17 cellular contexts compared by ENCODE assay signal in genomic region chr19:3537101-3537437, GRCh38. TPM values are rescaled to one million over a fixed set of nuclear protein-coding genes. Genes with fewer than 3 reads are reported as not detected.
A peak's percentile ranks its signal among the peaks of the same experiment; 100 is the strongest.
DNase-seq lines count a peak whose midpoint lies in the region; ATAC-seq and TF ChIP-seq lines count a peak whose summit lies in the region.
"Had no signal": no experiment of that assay in that cellular context is flagged by ENCODE, and none has a peak within 500 bp of the region (broad histone marks: within the 10 kb centered on the region; RNA-seq: fewer than 3 reads in every experiment).

No MANE protein-coding gene starts in this region.

- H4K20me1 ChIP-seq in DND-41 (ENCODE audit: insufficient read depth, low read length) (peaks cover 41% of the 10 kb centered on the region), SK-N-SH (ENCODE audit: insufficient read depth) (peaks cover 9% of the 10 kb centered on the region)

- intact Hi-C loops in lower lobe of right lung (cut with DNase I): no loop called here

- ATAC-seq in DND-41 (ENCODE audit: insufficient read depth, low read depth): peak; percentile 12; the same call in 1 of the 3 replicates
- ATAC-seq in stimulated activated effector memory CD8-positive, alpha-beta T cell treated with anti-CD3 and anti-CD28 coated beads, Interleukin-12 subunit alpha, Interleukin-12 subunit beta, amount 100 ng/mL, for 72 hours: no peak
- no peak for ATAC-seq in lower lobe of right lung

- H3K36me3 ChIP-seq in DND-41 (ENCODE audit: insufficient read depth, low read length): peaks cover 68% of the 10 kb centered on the region
- peaks cover 0 to 35% of the 10 kb centered on the region in 2 experiments for H3K36me3 ChIP-seq in SK-N-SH (replicated peaks in 1 of 2; ENCODE audit: control insufficient read depth in 1 of 2, insufficient read depth in 2 of 2, low read length in 1 of 2)
- peaks cover 19% of the 10 kb centered on the region for H3K36me3 ChIP-seq in cardiac muscle cell
- peaks cover 48% of the 10 kb centered on the region for H3K36me3 ChIP-seq in lower lobe of right lung

- H3K27me3 ChIP-seq in DND-41 (ENCODE audit: insufficient read depth, low read length, poor library complexity): no peaks in the 10 kb centered on the region
- H3K27me3 ChIP-seq in SK-N-SH (ENCODE audit: insufficient read depth): no peaks in the 10 kb centered on the region
- no peaks in the 10 kb centered on the region for H3K27me3 ChIP-seq in cardiac muscle cell
- no peaks in the 10 kb centered on the region for H3K27me3 ChIP-seq in lower lobe of right lung (ENCODE audit: low read depth)
- H3K27me3 ChIP-seq: SJCRH30 had no signal

- peaks cover 8% of the 10 kb centered on the region for H3K4me1 Mint-ChIP-seq in stimulated activated effector memory CD8-positive, alpha-beta T cell treated with anti-CD3 and anti-CD28 coated beads, Interleukin-12 subunit alpha, Interleukin-12 subunit beta, amount 100 ng/mL, for 72 hours

- TF ChIP-seq CTCF in DND-41 (IDR thresholded peaks at IDR 0.05; ENCODE audit: borderline replicate concordance, extremely low read depth, low read length, poor library complexity, severe bottlenecking) (no peak), SK-N-SH (IDR thresholded peaks at IDR 0.05) (no peak), cardiac muscle cell (IDR thresholded peaks at IDR 0.05; ENCODE audit: low read depth, low read length) (no peak), lower lobe of right lung (IDR thresholded peaks at IDR 0.05) (no peak)

- H2AFZ ChIP-seq in DND-41 (ENCODE audit: low read depth, low read length): no peak overlapping the region
- no peak overlapping the region for H2AFZ ChIP-seq in SK-N-SH (ENCODE audit: low read depth)

- H3K4me1 ChIP-seq in DND-41 (ENCODE audit: insufficient read depth, low read length): no peaks in the 10 kb centered on the region
- no peaks in the 10 kb centered on the region; a peak in 1 of 4 replicates for H3K4me1 ChIP-seq in SK-N-SH (ENCODE audit: control insufficient read depth in 1 of 2, insufficient read depth in 2 of 2, low read depth in 1 of 2, low read length in 1 of 2)
- H3K4me1 ChIP-seq in cardiac muscle cell (ENCODE audit: low read depth): no peaks in the 10 kb centered on the region
- no peaks in the 10 kb centered on the region for H3K4me1 ChIP-seq in lower lobe of right lung
- H3K4me1 ChIP-seq: SJCRH30 had no signal

- H3K9me2 ChIP-seq in SK-N-SH: no peaks in the 10 kb centered on the region

- POLR2A ChIA-PET in SK-N-SH (lab: Yijun Ruan, JAX): interaction anchor here (0.5 to 1.5 kb wide), 3 partner anchors 8 to 58 kb away, joined by 3 to 6 read pairs (median 3); no protein-coding TSS in a partner anchor

- H3K4me3 ChIP-seq in DND-41 (ENCODE audit: low read depth in 1 of 2, low read length in 2 of 2) (no peak overlapping the region), SK-N-SH (ENCODE audit: low read depth in 2 of 2, low read length in 1 of 2) (no peak overlapping the region), cardiac muscle cell (no peak overlapping the region), lower lobe of right lung (no peak overlapping the region)
- H3K4me3 ChIP-seq: SJCRH30 had no signal

- TF ChIP-seq RAD21 in SK-N-SH (IDR thresholded peaks at IDR 0.05; ENCODE audit: low read length): no peak

- H3K27ac ChIP-seq in DND-41 (ENCODE audit: low read length) (no peak overlapping the region), SK-N-SH (ENCODE audit: low read depth in 2 of 2, low read length in 1 of 2) (no peak overlapping the region), cardiac muscle cell (peak overlapping the region; percentile 48), lower lobe of right lung (no peak overlapping the region)
- H3K27ac ChIP-seq: SJCRH30 had no signal

- peaks cover 9% of the 10 kb centered on the region for H3F3A ChIP-seq in SK-N-SH (replicated peaks; ENCODE audit: insufficient read depth)

- peaks cover 72% of the 10 kb centered on the region for H3K36me3 Mint-ChIP-seq in stimulated activated effector memory CD8-positive, alpha-beta T cell treated with anti-CD3 and anti-CD28 coated beads, Interleukin-12 subunit alpha, Interleukin-12 subunit beta, amount 100 ng/mL, for 72 hours

- no peak for TF ChIP-seq EP300 in SK-N-SH (IDR thresholded peaks at IDR 0.05; ENCODE audit: borderline replicate concordance in 1 of 2, low read depth in 1 of 2, low read length in 1 of 2)

- no peaks in the 10 kb centered on the region for H3K9me3 ChIP-seq in DND-41 (ENCODE audit: insufficient read depth, low read length, severe bottlenecking)
- H3K9me3 ChIP-seq in SK-N-SH: no peaks in the 10 kb centered on the region
- no peaks in the 10 kb centered on the region for H3K9me3 ChIP-seq in cardiac muscle cell (ENCODE audit: low read depth)
- no peaks in the 10 kb centered on the region for H3K9me3 ChIP-seq in lower lobe of right lung
- H3K9me3 ChIP-seq: SJCRH30 had no signal

- H3K4me3 Mint-ChIP-seq in stimulated activated effector memory CD8-positive, alpha-beta T cell treated with anti-CD3 and anti-CD28 coated beads, Interleukin-12 subunit alpha, Interleukin-12 subunit beta, amount 100 ng/mL, for 72 hours: no peak overlapping the region
- H3K4me3 Mint-ChIP-seq: T-helper 2 cell treated with Interferon-gamma antibody and Interleukin-4, amounts not matched to agents 5 μg/mL and 100 μg/mL, for 36 hours had no signal

- H3K9me3 Mint-ChIP-seq in stimulated activated effector memory CD8-positive, alpha-beta T cell treated with anti-CD3 and anti-CD28 coated beads, Interleukin-12 subunit alpha, Interleukin-12 subunit beta, amount 100 ng/mL, for 72 hours: no peaks in the 10 kb centered on the region
- H3K9me3 Mint-ChIP-seq: T-helper 2 cell treated with Interferon-gamma antibody and Interleukin-4, amounts not matched to agents 5 μg/mL and 100 μg/mL, for 36 hours had no signal

- H3K27ac Mint-ChIP-seq in stimulated activated effector memory CD8-positive, alpha-beta T cell treated with anti-CD3 and anti-CD28 coated beads, Interleukin-12 subunit alpha, Interleukin-12 subunit beta, amount 100 ng/mL, for 72 hours: peak overlapping the region; percentile 78

- no peak overlapping the region for H3K4me2 ChIP-seq in DND-41 (ENCODE audit: insufficient read depth, low read length)
- H3K4me2 ChIP-seq in SK-N-SH: no peak overlapping the region

- CTCF ChIA-PET in SK-N-SH (lab: Yijun Ruan, JAX): interaction anchor here (1.0 to 2.4 kb wide), 5 partner anchors 9 to 37 kb away, joined by 3 to 16 read pairs (median 3); no protein-coding TSS in a partner anchor

- no peaks in the 10 kb centered on the region for H3K79me2 ChIP-seq in DND-41 (ENCODE audit: insufficient read depth, low read length)
- H3K79me2 ChIP-seq in SK-N-SH (ENCODE audit: insufficient read depth): no peaks in the 10 kb centered on the region

- H3K9ac ChIP-seq in DND-41 (ENCODE audit: low read depth, low read length) (no peak overlapping the region), SK-N-SH (no peak overlapping the region)

- 83% methylated on average over 9 of the region's 13 CpGs for WGBS in SK-N-SH (ENCODE audit: low lambda C conversion rate)

- no peak for DNase-seq in DND-41
- DNase-seq in SK-N-SH: no peak
- DNase-seq in cardiac muscle cell (ENCODE audit: low read depth in 1 of 2, low spot score in 1 of 2): no peak
- no peak for DNase-seq in stimulated activated effector memory CD8-positive, alpha-beta T cell treated with anti-CD3 and anti-CD28 coated beads, Interleukin-12 subunit alpha, Interleukin-12 subunit beta, amount 100 ng/mL, for 72 hours (ENCODE audit: low spot score in 2 of 2)
- no peak for DNase-seq in T-helper 2 cell
- no peak for DNase-seq in lower lobe of right lung
- DNase-seq in stimulated activated CD4-positive, alpha-beta T cell treated with anti-CD3 and anti-CD28 coated beads, Interleukin-2, amount 100 ng/mL, for 48 hours: no peak
- DNase-seq in NCI-H2081 (lab: John Stamatoyannopoulos, UW): no peak
- DNase-seq: activated gamma-delta T cell, AML-193, Kasumi-1, NCI-H1105, NCI-H2107, NCI-H526, SJCRH30 had no signal

TF ChIP-seq in SK-N-SH, 30 proteins besides CTCF, POLR2A, EP300 and RAD21:
- no peak for TF ChIP-seq FOXM1 (IDR thresholded peaks at IDR 0.05; ENCODE audit: low read depth)
- TF ChIP-seq PBX3 (IDR thresholded peaks at IDR 0.05): peak; percentile 7; the same call in 1 of the 2 replicates

RNA-seq across cellular contexts. Expression of gene TEKTIP1, which starts 1.9 kb away (rescaled TPM):
- 0.12 TPM in 1 of 2 replicates, not detected in the other for polyA plus RNA-seq in SK-N-SH (2012; rRNA removed)
- not detected in 2 replicates for polyA plus RNA-seq in SK-N-SH (2012; cell fraction: cytosol; rRNA removed)
- 0.14 and 0.34 TPM in 2 replicates for polyA plus RNA-seq in SK-N-SH (2012; cell fraction: nucleus; rRNA removed)
- total RNA-seq in cardiac muscle cell: 1.9 and 5.4 TPM in 2 replicates
- 4.0 and 5.9 TPM in 2 replicates for polyA plus RNA-seq in cardiac muscle cell
- total RNA-seq in lower lobe of right lung: 2.2 TPM
- total RNA-seq: renal cortical epithelial cell, SJCRH30 had no signal

RNA-seq across cellular contexts. Expression of gene MFSD12, which starts 20.3 kb away (rescaled TPM):
- polyA plus RNA-seq in SK-N-SH (2012; rRNA removed): 45.9 and 53.3 TPM in 2 replicates
- 23.5 and 33.7 TPM in 2 replicates for polyA plus RNA-seq in SK-N-SH (2012; cell fraction: cytosol; rRNA removed)
- polyA plus RNA-seq in SK-N-SH (2012; cell fraction: nucleus; rRNA removed): 152 and 202 TPM in 2 replicates
- total RNA-seq in cardiac muscle cell: 89.0 and 110 TPM in 2 replicates
- polyA plus RNA-seq in cardiac muscle cell: 51.5 and 71.8 TPM in 2 replicates
- 80.7 TPM for total RNA-seq in lower lobe of right lung

RNA-seq across cellular contexts. Expression of gene FZR1, which starts 31.0 kb away (rescaled TPM):
- polyA plus RNA-seq in SK-N-SH (2012; rRNA removed) (27.1 and 36.3 TPM in 2 replicates), cardiac muscle cell (48.6 and 70.7 TPM in 2 replicates)
- 10.7 and 16.5 TPM in 2 replicates for polyA plus RNA-seq in SK-N-SH (2012; cell fraction: cytosol; rRNA removed)
- polyA plus RNA-seq in SK-N-SH (2012; cell fraction: nucleus; rRNA removed): 74.3 and 97.6 TPM in 2 replicates
- total RNA-seq in cardiac muscle cell (45.5 and 68.5 TPM in 2 replicates), lower lobe of right lung (34.1 TPM)

RNA-seq across cellular contexts. Expression of gene HMG20B, which starts 35.7 kb away (rescaled TPM):
- polyA plus RNA-seq in SK-N-SH (2012; rRNA removed) (88.2 and 92.0 TPM in 2 replicates), cardiac muscle cell (154 and 177 TPM in 2 replicates)
- polyA plus RNA-seq in SK-N-SH (2012; cell fraction: cytosol; rRNA removed): 70.6 and 79.6 TPM in 2 replicates
- polyA plus RNA-seq in SK-N-SH (2012; cell fraction: nucleus; rRNA removed): 217 and 375 TPM in 2 replicates
- total RNA-seq in cardiac muscle cell (202 and 253 TPM in 2 replicates), lower lobe of right lung (60.9 TPM)

RNA-seq across cellular contexts. Expression of gene DOHH, which starts 36.6 kb away (rescaled TPM):
- polyA plus RNA-seq in SK-N-SH (2012; rRNA removed) (14.3 and 14.5 TPM in 2 replicates), cardiac muscle cell (15.1 and 21.0 TPM in 2 replicates)
- polyA plus RNA-seq in SK-N-SH (2012; cell fraction: cytosol; rRNA removed): 10.3 and 13.3 TPM in 2 replicates
- polyA plus RNA-seq in SK-N-SH (2012; cell fraction: nucleus; rRNA removed): 14.5 and 22.6 TPM in 2 replicates
- total RNA-seq in cardiac muscle cell (16.2 and 19.4 TPM in 2 replicates), lower lobe of right lung (9.9 TPM)
